ENCODE assay signal across 8 cellular contexts in genomic region chr4:146521543-146522097, GRCh38. TPM values are rescaled to one million over a fixed set of nuclear protein-coding genes. Genes with fewer than 3 reads are reported as not detected.
A peak's percentile ranks its signal among the peaks of the same experiment; 100 is the strongest.
DNase-seq lines count a peak whose midpoint lies in the region; ATAC-seq and TF ChIP-seq lines count a peak whose summit lies in the region.

Gene SLC10A7 (minus strand): TSS chr4:146521940. CDS start chr4:146521717, 223 bp downstream.

- H3K9me3 ChIP-seq in BLaER1: no peaks in the 10 kb centered on the region

- 0 out of 2 replicates have a peak, but pooled peaks cover 5% of the 10 kb centered on the region for H3K36me3 ChIP-seq in BLaER1

- no peak for TF ChIP-seq CTCF in lower leg skin (IDR thresholded peaks at IDR 0.05)

- H3K9ac ChIP-seq in BLaER1: peak within 1 kb of the TSS; percentile 90

- no peaks in the 10 kb centered on the region for H3K27me3 ChIP-seq in BLaER1

- peak; percentile 56 for TF ChIP-seq POLR2A in GM19099 (IDR thresholded peaks at IDR 0.05; ENCODE audit: extremely low read depth, insufficient read length, low read depth)
- no peak for TF ChIP-seq POLR2A in lower leg skin (IDR thresholded peaks at IDR 0.05)

- H3K4me2 ChIP-seq in BLaER1: peak within 1 kb of the TSS; percentile 82

- H3K27ac ChIP-seq in BLaER1: peak within 1 kb of the TSS; percentile 84

- H3K4me1 ChIP-seq in BLaER1: peaks cover 38% of the 10 kb centered on the region

- peak within 1 kb of the TSS; percentile 98 for H3K4me3 ChIP-seq in BLaER1
- peak within 1 kb of the TSS; percentile 56 for H3K4me3 ChIP-seq in lower leg skin (ENCODE audit: low read depth, poor library complexity, severe bottlenecking)

- intact Hi-C loops in lower leg skin (cut with DNase I; ENCODE audit: low total_unique reads): no loop called here

- DNase-seq in NCI-H524 treated with DMSO at 0.1 percent for 48 hours (lab: John Stamatoyannopoulos, UW) (peak; percentile 13), ecto neural progenitor cell (ENCODE audit: low spot score) (peak; percentile 85), lower leg skin (ENCODE audit: low spot score in 2 of 2) (peak; percentile 50 to 93)
- DNase-seq in activated CD4-positive, alpha-beta T cell treated with anti-CD3 and anti-CD28 coated beads, Interleukin-2, amount 50 U/mL, for 24 hours (ENCODE audit: low read depth in 1 of 2, low spot score in 1 of 2): peak; percentile 45 to 70
- DNase-seq in stimulated activated CD4-positive, alpha-beta T cell treated with anti-CD3 and anti-CD28 coated beads, TNF-alpha, amount 100 ng/mL, for 1 hour (ENCODE audit: low read depth in 3 of 3, low spot score in 1 of 3): peak; percentile 10 to 54 (median 37)

- WGBS in lower leg skin, 2 donors: 1% methylated on average over 30 of the region's 30 CpGs

- H4K20me1 ChIP-seq in BLaER1: no peaks in the 10 kb centered on the region; the same call in 1 of the 2 replicates

- ATAC-seq in HG03342 (IDR thresholded peaks at IDR 0.05; ENCODE audit: unreplicated experiment): peak; percentile 84

RNA-seq across cellular contexts. Expression of gene SLC10A7, which starts in this region (rescaled TPM):
- total RNA-seq in lower leg skin: 10 to 100 TPM in 2 of 4 donors, 1 to 10 TPM in 2; 5.5 to 11.0 (median 8.8) TPM

Comparison
In these comparisons a context has a peak if more than half of its experiments do, and no peak if none do; other contexts are left out.
1. Peak in every context shown above with its lines: DNase-seq, ATAC-seq, H3K4me3 ChIP-seq and H3K27ac ChIP-seq.
2. DNase-seq: peak in every context shown above with its lines; median percentile 85 in ecto neural progenitor cell; 72 in lower leg skin; 58 in activated CD4-positive, alpha-beta T cell treated with anti-CD3 and anti-CD28 coated beads, Interleukin-2, amount 50 U/mL, for 24 hours; 37 in stimulated activated CD4-positive, alpha-beta T cell treated with anti-CD3 and anti-CD28 coated beads, TNF-alpha, amount 100 ng/mL, for 1 hour; 13 in NCI-H524 treated with DMSO at 0.1 percent for 48 hours.